ENCODE assay signal across 19 cellular contexts in the genomic region with DNA sequence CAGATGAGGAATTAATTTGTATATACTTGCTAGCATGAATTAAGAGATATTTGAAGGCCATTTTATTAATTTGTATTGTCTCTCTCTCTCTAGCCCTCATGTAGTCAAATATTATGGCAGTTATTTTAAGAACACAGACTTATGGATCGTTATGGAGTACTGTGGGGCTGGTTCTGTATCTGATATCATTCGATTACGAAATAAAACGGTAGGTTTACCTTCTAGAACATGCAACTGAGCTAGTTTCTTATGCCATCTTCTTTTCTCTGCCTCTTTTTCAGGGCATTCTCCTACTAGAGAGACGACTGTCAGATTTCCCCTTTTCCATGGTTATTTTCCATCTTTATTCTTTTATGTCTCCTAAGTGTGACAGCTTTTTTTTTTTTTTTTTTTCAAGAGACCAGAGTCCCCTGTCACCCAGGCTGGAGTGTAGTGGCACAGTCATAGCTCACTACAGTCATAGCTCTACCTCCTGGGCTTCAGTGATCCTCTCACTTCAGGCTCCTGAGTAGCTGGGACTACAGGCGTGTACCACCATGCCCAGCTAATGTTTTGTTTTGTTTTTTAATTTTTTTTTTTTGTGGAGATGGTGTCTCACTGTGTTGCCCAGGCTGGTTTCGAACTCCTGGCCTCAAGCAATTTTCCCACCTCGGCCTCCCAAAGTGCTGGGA. TPM values are rescaled to one million over a fixed set of nuclear protein-coding genes. Genes with fewer than 3 reads are reported as not detected.
DNase-seq lines count a peak whose midpoint lies in the region; ATAC-seq and TF ChIP-seq lines count a peak whose summit lies in the region.
"Had no signal": no experiment of that assay in that cellular context is flagged by ENCODE, and none has a peak within 500 bp of the region (broad histone marks: within the 10 kb centered on the region; RNA-seq: fewer than 3 reads in every experiment).

No MANE protein-coding gene starts in this region.

- H3K27me3 ChIP-seq in neutrophil (no peaks in the 10 kb centered on the region), upper lobe of left lung (no peaks in the 10 kb centered on the region)
- H3K27me3 ChIP-seq: body of pancreas, stomach, transverse colon had no signal

- H3K36me3 Mint-ChIP-seq in activated naive CD4-positive, alpha-beta T cell treated with anti-CD3 and anti-CD28 coated beads for 36 hours (ENCODE audit: low read depth): peaks cover 42% of the 10 kb centered on the region
- H3K36me3 Mint-ChIP-seq in IgD-negative memory B cell: peaks cover 14% of the 10 kb centered on the region
- peaks cover 42% of the 10 kb centered on the region for H3K36me3 Mint-ChIP-seq in activated naive CD8-positive, alpha-beta T cell

- H3K4me1 ChIP-seq in neutrophil (ENCODE audit: control insufficient read depth in 1 of 2, insufficient read depth in 1 of 2, low read depth in 1 of 2, low read length in 1 of 2) (peaks cover 96 to 99% of the 10 kb centered on the region in 2 experiments), upper lobe of left lung (peaks cover 10 to 31% (median 22%) of the 10 kb centered on the region in 4 donors)
- H3K4me1 ChIP-seq: body of pancreas had no signal

- no peaks in the 10 kb centered on the region for H3K27me3 Mint-ChIP-seq in activated naive CD4-positive, alpha-beta T cell treated with anti-CD3 and anti-CD28 coated beads for 36 hours (ENCODE audit: low read depth)
- no peaks in the 10 kb centered on the region for H3K27me3 Mint-ChIP-seq in IgD-negative memory B cell
- no peaks in the 10 kb centered on the region for H3K27me3 Mint-ChIP-seq in activated naive CD8-positive, alpha-beta T cell
- H3K27me3 Mint-ChIP-seq: progenitor cell of endocrine pancreas had no signal

- H3K36me3 ChIP-seq in neutrophil: peaks cover 68% of the 10 kb centered on the region
- peaks cover 3 to 81% (median 23%) of the 10 kb centered on the region in 4 donors for H3K36me3 ChIP-seq in upper lobe of left lung

- H3K27ac Mint-ChIP-seq in activated naive CD4-positive, alpha-beta T cell treated with anti-CD3 and anti-CD28 coated beads for 36 hours: peak overlapping the region; percentile 77
- H3K27ac Mint-ChIP-seq in IgD-negative memory B cell: peak overlapping the region; percentile 84 to 97 (median 95)
- H3K27ac Mint-ChIP-seq in activated naive CD8-positive, alpha-beta T cell: peak overlapping the region; percentile 95
- H3K27ac Mint-ChIP-seq: GM23338, progenitor cell of endocrine pancreas had no signal

- CTCF ChIA-PET in activated naive CD4-positive, alpha-beta T cell treated with anti-CD3 and anti-CD28 coated beads for 36 hours (lab: Charles Lee): no interaction called here

- H3K4me1 Mint-ChIP-seq in activated naive CD4-positive, alpha-beta T cell treated with anti-CD3 and anti-CD28 coated beads for 36 hours (ENCODE audit: low read depth): peaks cover 77% of the 10 kb centered on the region
- peaks cover 42 to 57% (median 48%) of the 10 kb centered on the region in 3 donors for H3K4me1 Mint-ChIP-seq in IgD-negative memory B cell
- peaks cover 90% of the 10 kb centered on the region for H3K4me1 Mint-ChIP-seq in activated naive CD8-positive, alpha-beta T cell (ENCODE audit: low read depth)
- H3K4me1 Mint-ChIP-seq: GM23338 had no signal

- no peak for TF ChIP-seq POLR2A in upper lobe of left lung (IDR thresholded peaks at IDR 0.05)

- intact Hi-C loops in activated naive CD4-positive, alpha-beta T cell treated with anti-CD3 and anti-CD28 coated beads for 36 hours (cut with micrococcal nuclease): no loop called here

- H3K4me3 Mint-ChIP-seq in activated naive CD4-positive, alpha-beta T cell treated with anti-CD3 and anti-CD28 coated beads for 36 hours: no peak overlapping the region
- no peak overlapping the region for H3K4me3 Mint-ChIP-seq in IgD-negative memory B cell
- peak overlapping the region; percentile 15 for H3K4me3 Mint-ChIP-seq in activated naive CD8-positive, alpha-beta T cell
- H3K4me3 Mint-ChIP-seq: GM23338 had no signal

- no peaks in the 10 kb centered on the region for H3K9me3 Mint-ChIP-seq in activated naive CD4-positive, alpha-beta T cell treated with anti-CD3 and anti-CD28 coated beads for 36 hours
- no peaks in the 10 kb centered on the region for H3K9me3 Mint-ChIP-seq in IgD-negative memory B cell
- no peaks in the 10 kb centered on the region for H3K9me3 Mint-ChIP-seq in activated naive CD8-positive, alpha-beta T cell (ENCODE audit: low read depth)
- H3K9me3 Mint-ChIP-seq: GM23338 had no signal

- no peaks in the 10 kb centered on the region for H3K9me3 ChIP-seq in neutrophil
- no peaks in the 10 kb centered on the region for H3K9me3 ChIP-seq in upper lobe of left lung
- H3K9me3 ChIP-seq: body of pancreas, stomach, transverse colon had no signal

- H3K4me3 ChIP-seq in neutrophil (ENCODE audit: low read depth in 1 of 2, low read length in 1 of 2) (no peak overlapping the region), upper lobe of left lung (no peak overlapping the region)
- H3K4me3 ChIP-seq: body of pancreas, GM23338, stomach, transverse colon had no signal

- DNase-seq in activated naive CD4-positive, alpha-beta T cell treated with anti-CD3 and anti-CD28 coated beads for 36 hours: peak; percentile 38
- DNase-seq in activated naive CD4-positive, alpha-beta T cell (lab: John Stamatoyannopoulos, UW): no peak
- DNase-seq in effector CD4-positive, alpha-beta T cell: no peak
- no peak for DNase-seq in upper lobe of left lung
- DNase-seq: body of pancreas, COR-L47, DMS79 treated with DMSO at 0.1 percent for 48 hours, mesendoderm, NCI-H1436 treated with DMSO at 0.1 percent for 48 hours, NCI-H2171, NCI-H526, stomach, transverse colon had no signal

- no peak for TF ChIP-seq EP300 in upper lobe of left lung (IDR thresholded peaks at IDR 0.05)

- TF ChIP-seq CTCF in neutrophil (IDR thresholded peaks at IDR 0.05): no peak
- TF ChIP-seq CTCF in upper lobe of left lung (IDR thresholded peaks at IDR 0.05): no peak

- WGBS in upper lobe of left lung, 2 donors: 83 to 90% methylated on average over 8 of the region's 8 CpGs

- ATAC-seq in GM21723 (IDR thresholded peaks at IDR 0.05; ENCODE audit: unreplicated experiment): no peak
- no peak for ATAC-seq in upper lobe of left lung (ENCODE audit: low FRiP score in 2 of 2)
- ATAC-seq: body of pancreas, GM23338 had no signal

- H3K27ac ChIP-seq in neutrophil (peak overlapping the region; percentile 99), upper lobe of left lung (peak overlapping the region in 1 of 4 donors; percentile 7)
- H3K27ac ChIP-seq: body of pancreas, stomach, transverse colon had no signal

RNA-seq across cellular contexts. Expression of a gene that starts 15.6 kb away (rescaled TPM):
- 100 to 1,000 TPM; 110 to 116 TPM for total RNA-seq in activated naive CD4-positive, alpha-beta T cell treated with anti-CD3 and anti-CD28 coated beads for 36 hours
- 131 TPM for polyA plus RNA-seq in IgD-negative memory B cell
- 10 to 100 TPM; 31.0 to 76.1 (median 44.1) TPM for total RNA-seq in upper lobe of left lung

RNA-seq across cellular contexts. Expression of a gene that starts 21.7 kb away (rescaled TPM):
- total RNA-seq in activated naive CD4-positive, alpha-beta T cell treated with anti-CD3 and anti-CD28 coated beads for 36 hours: 10 to 100 TPM; 44.0 to 45.9 TPM
- 33.0 TPM for polyA plus RNA-seq in IgD-negative memory B cell
- 10 to 100 TPM in 5 of 6 donors, 1 to 10 TPM in 1; 6.2 to 26.1 (median 13.5) TPM for total RNA-seq in upper lobe of left lung
